24 cellular contexts compared by ENCODE assay signal in genomic region chr11:118310781-118311485, GRCh38. TPM values are rescaled to one million over a fixed set of nuclear protein-coding genes. Genes with fewer than 3 reads are reported as not detected.
DNase-seq lines count a peak whose midpoint lies in the region; ATAC-seq and TF ChIP-seq lines count a peak whose summit lies in the region.
"Had no signal": no experiment of that assay in that cellular context is flagged by ENCODE, and none has a peak within 500 bp of the region (broad histone marks: within the 10 kb centered on the region; RNA-seq: fewer than 3 reads in every experiment).

No MANE protein-coding gene starts in this region.

- peaks cover 47% of the 10 kb centered on the region for H3K4me1 ChIP-seq in PC-9 (replicated peaks; ENCODE audit: insufficient read depth)

- intact Hi-C loops in PC-9 (cut with micrococcal nuclease; ENCODE audit: unreplicated experiment) = no loop called here

- H3K36me3 Mint-ChIP-seq in activated T-cell treated with anti-CD3 and anti-CD28 coated beads, Interleukin-2, amount 50 U/mL, for 24 hours (ENCODE audit: low read depth) = peaks cover 94% of the 10 kb centered on the region
- H3K36me3 Mint-ChIP-seq in stimulated activated effector memory CD8-positive, alpha-beta T cell treated with anti-CD3 and anti-CD28 coated beads, Interleukin-12 subunit alpha, Interleukin-12 subunit beta, amount 100 ng/mL, for 72 hours = peaks cover 100% of the 10 kb centered on the region
- H3K36me3 Mint-ChIP-seq: mesothelial cell of epicardium had no signal

- no peak overlapping the region for H2AFZ ChIP-seq in PC-9

- no peaks in the 10 kb centered on the region for H3K36me3 ChIP-seq in PC-9 (ENCODE audit: low read depth)
- H3K36me3 ChIP-seq: BLaER1 treated with 17β-estradiol and CSF1 and Interleukin-3, amounts not matched to agents 10 nM and 100 nM; esophagus squamous epithelium; neutrophil; suprapubic skin had no signal

- H3K79me2 ChIP-seq in PC-9 (ENCODE audit: low read depth) = no peaks in the 10 kb centered on the region

- CTCF ChIA-PET in PC-9 (lab: Charles Lee) = interaction anchor here (0.6 kb wide), 1 partner anchor 40 kb away, joined by 4 read pairs; no protein-coding TSS in a partner anchor

- H3K9me3 ChIP-seq in PC-9 (ENCODE audit: insufficient read depth, low read depth) = no peaks in the 10 kb centered on the region
- H3K9me3 ChIP-seq: esophagus squamous epithelium, neutrophil, SK-N-SH, spleen, suprapubic skin had no signal

- H4K20me1 ChIP-seq in PC-9 (ENCODE audit: insufficient read depth) = no peaks in the 10 kb centered on the region
- H4K20me1 ChIP-seq: BLaER1 treated with 17β-estradiol and CSF1 and Interleukin-3, amounts not matched to agents 10 nM and 100 nM had no signal

- H3K4me2 ChIP-seq in PC-9 = peak overlapping the region; percentile 27; the same call in 1 of the 2 replicates
- H3K4me2 ChIP-seq: SK-N-SH had no signal

- H3K4me1 Mint-ChIP-seq in activated T-cell treated with anti-CD3 and anti-CD28 coated beads, Interleukin-2, amount 50 U/mL, for 24 hours (ENCODE audit: low read depth) = peaks cover 93% of the 10 kb centered on the region
- peaks cover 76% of the 10 kb centered on the region for H3K4me1 Mint-ChIP-seq in stimulated activated effector memory CD8-positive, alpha-beta T cell treated with anti-CD3 and anti-CD28 coated beads, Interleukin-12 subunit alpha, Interleukin-12 subunit beta, amount 100 ng/mL, for 72 hours

- H3K4me3 ChIP-seq in PC-9 = no peak overlapping the region
- H3K4me3 ChIP-seq: BLaER1 treated with 17β-estradiol and CSF1 and Interleukin-3, amounts not matched to agents 10 nM and 100 nM; esophagus squamous epithelium; spleen; suprapubic skin had no signal

- no peaks in the 10 kb centered on the region for H3K27me3 Mint-ChIP-seq in activated T-cell treated with anti-CD3 and anti-CD28 coated beads, Interleukin-2, amount 50 U/mL, for 24 hours

- no peaks in the 10 kb centered on the region for H3K9me3 Mint-ChIP-seq in activated T-cell treated with anti-CD3 and anti-CD28 coated beads, Interleukin-2, amount 50 U/mL, for 24 hours
- no peaks in the 10 kb centered on the region for H3K9me3 Mint-ChIP-seq in stimulated activated effector memory CD8-positive, alpha-beta T cell treated with anti-CD3 and anti-CD28 coated beads, Interleukin-12 subunit alpha, Interleukin-12 subunit beta, amount 100 ng/mL, for 72 hours
- H3K9me3 Mint-ChIP-seq: H9, mesothelial cell of epicardium had no signal

- no peak overlapping the region for H3K27ac ChIP-seq in PC-9
- H3K27ac ChIP-seq: BLaER1 treated with 17β-estradiol and CSF1 and Interleukin-3, amounts not matched to agents 10 nM and 100 nM; esophagus squamous epithelium; neutrophil; suprapubic skin had no signal

- H3K27me3 ChIP-seq in PC-9 (ENCODE audit: insufficient read depth, low read depth) = no peaks in the 10 kb centered on the region
- H3K27me3 ChIP-seq: BLaER1 treated with 17β-estradiol and CSF1 and Interleukin-3, amounts not matched to agents 10 nM and 100 nM had no signal

- BruUV-seq in PC-9 (replicated peaks; lab: Mats Ljungman, UMichigan) = no TSS peak

- no peak overlapping the region for H3K4me3 Mint-ChIP-seq in activated T-cell treated with anti-CD3 and anti-CD28 coated beads, Interleukin-2, amount 50 U/mL, for 24 hours
- peak overlapping the region; percentile 23 for H3K4me3 Mint-ChIP-seq in stimulated activated effector memory CD8-positive, alpha-beta T cell treated with anti-CD3 and anti-CD28 coated beads, Interleukin-12 subunit alpha, Interleukin-12 subunit beta, amount 100 ng/mL, for 72 hours
- H3K4me3 Mint-ChIP-seq: H9, mesothelial cell of epicardium had no signal

- H3F3A ChIP-seq in PC-9 (ENCODE audit: insufficient read depth, low read depth) = peaks cover 13% of the 10 kb centered on the region

- POLR2A ChIA-PET in PC-9 (lab: Charles Lee; ENCODE audit: unreplicated experiment) = no interaction called here

- H3K9me2 ChIP-seq in PC-9 (ENCODE audit: insufficient read depth) = no peaks in the 10 kb centered on the region
- H3K9me2 ChIP-seq: SK-N-SH had no signal

- no peak for ATAC-seq in stimulated activated effector memory CD8-positive, alpha-beta T cell treated with anti-CD3 and anti-CD28 coated beads, Interleukin-12 subunit alpha, Interleukin-12 subunit beta, amount 100 ng/mL, for 72 hours
- ATAC-seq: HepG2, left lobe of liver had no signal

- TF ChIP-seq CTCF in PC-9 (conservative IDR thresholded peaks at IDR 0.05) = no peak

- peak overlapping the region; percentile 83 for H3K27ac Mint-ChIP-seq in activated T-cell treated with anti-CD3 and anti-CD28 coated beads, Interleukin-2, amount 50 U/mL, for 24 hours
- H3K27ac Mint-ChIP-seq in stimulated activated effector memory CD8-positive, alpha-beta T cell treated with anti-CD3 and anti-CD28 coated beads, Interleukin-12 subunit alpha, Interleukin-12 subunit beta, amount 100 ng/mL, for 72 hours = peak overlapping the region; percentile 93
- H3K27ac Mint-ChIP-seq: H9, mesothelial cell of epicardium had no signal

- DNase-seq in activated T-cell treated with anti-CD3 and anti-CD28 coated beads, Interleukin-2, amount 50 U/mL, for 24 hours = no peak
- no peak for DNase-seq in activated T-cell treated with anti-CD3 and anti-CD28 coated beads for 4 hours
- DNase-seq in PC-9 = peak in 1 of 2 experiments; percentile 55
- peak; percentile 15 for DNase-seq in dermis blood vessel endothelial cell
- DNase-seq in stimulated activated effector memory CD8-positive, alpha-beta T cell treated with anti-CD3 and anti-CD28 coated beads, Interleukin-12 subunit alpha, Interleukin-12 subunit beta, amount 100 ng/mL, for 72 hours (ENCODE audit: low spot score in 2 of 2) = no peak
- DNase-seq in dedifferentiated amniotic fluid mesenchymal stem cell (ENCODE audit: extremely low spot score) = no peak
- no peak for DNase-seq in NCI-H748 treated with DMSO at 0.1 percent for 48 hours (lab: John Stamatoyannopoulos, UW)
- DNase-seq in NCI-H226 = no peak
- DNase-seq: activated CD4-positive, CD25-positive, alpha-beta regulatory T cell treated with anti-CD3 and anti-CD28 coated beads, Interleukin-2, amount 50 U/mL, for 72 hours; amniotic stem cell; DMS153; esophagus squamous epithelium; H9; NCI-H187; NCI-H2227 treated with DMSO at 0.1 percent for 48 hours; SK-N-SH; spleen had no signal

RNA-seq across cellular contexts. Expression of gene CD3E, which starts 6.4 kb away (rescaled TPM):
- total RNA-seq in PC-9 (2021) = not detected in 2 replicates
- total RNA-seq in dermis blood vessel endothelial cell = not detected in 2 replicates
- total RNA-seq: A673, H9, HepG2, mesothelial cell of epicardium had no signal

RNA-seq across cellular contexts. Expression of gene CD3D, which starts 31.6 kb away (rescaled TPM):
- total RNA-seq in PC-9 (2021) = not detected in 2 replicates
- total RNA-seq in dermis blood vessel endothelial cell = not detected in 2 replicates
- total RNA-seq: A673, H9, mesothelial cell of epicardium had no signal

RNA-seq across cellular contexts. Expression of gene CD3G, which starts 33.2 kb away (rescaled TPM):
- total RNA-seq in PC-9 (2021) (not detected in 2 replicates), dermis blood vessel endothelial cell (not detected in 2 replicates)
- total RNA-seq: A673, H9, HepG2, mesothelial cell of epicardium had no signal

RNA-seq across cellular contexts. Expression of gene MPZL2, which starts 46.8 kb away (rescaled TPM):
- 39.4 and 43.1 TPM in 2 replicates for total RNA-seq in PC-9 (2021)
- 73.5 and 98.5 TPM in 2 replicates for total RNA-seq in dermis blood vessel endothelial cell
- total RNA-seq: A673 had no signal

RNA-seq across cellular contexts. Expression of gene UBE4A, which starts 48.5 kb away (rescaled TPM):
- total RNA-seq in PC-9 (2021) = 24.9 and 30.9 TPM in 2 replicates
- 32.5 and 43.3 TPM in 2 replicates for total RNA-seq in dermis blood vessel endothelial cell
